ENCODE assay signal across 19 cellular contexts in genomic region chr17:65208753-65209152, GRCh38.
"Had no signal": no experiment of that assay in that cellular context is flagged by ENCODE, and none has a peak within 500 bp of the region (broad histone marks: within the 10 kb centered on the region; RNA-seq: fewer than 3 reads in every experiment).

No MANE protein-coding gene starts in this region.

- H3K4me1 ChIP-seq: colonic mucosa, heart right ventricle, pancreas, prostate gland, right lobe of liver, spleen, transverse colon had no signal

- DNase-seq: colonic mucosa; dermis blood vessel endothelial cell; heart right ventricle; kidney glomerular epithelial cell; mammary epithelial cell; mucosa of descending colon; naive thymus-derived CD8-positive, alpha-beta T cell; occipital lobe; pancreas; right lobe of liver; spleen; stimulated activated CD4-positive, alpha-beta T cell treated with anti-CD3 and anti-CD28 coated beads, Interleukin-15, amount 100 ng/mL, for 24 hours; stimulated activated CD4-positive, alpha-beta T cell treated with anti-CD3 and anti-CD28 coated beads, Interleukin-1b, Interleukin-23, amount 100 ng/mL, for 48 hours; stimulated activated CD4-positive, alpha-beta T cell treated with anti-CD3 and anti-CD28 coated beads, Interleukin-4, amount 100 ng/mL, for 4 hours; stimulated activated naive B cell treated with anti-CD40 and anti-IgM and Interleukin-4, amounts not matched to agents 10 μg/mL and 1 μg/mL and 100 μg/mL, for 72 hours; stimulated activated naive CD8-positive, alpha-beta T cell treated with anti-CD3 and anti-CD28 coated beads, Interleukin-15, amount 100 ng/mL, for 72 hours; transverse colon had no signal

- H3K27me3 ChIP-seq: colonic mucosa, pancreas, right lobe of liver, spleen, transverse colon had no signal

- H3K9me3 ChIP-seq: colonic mucosa, heart right ventricle, mucosa of descending colon, pancreas, prostate gland, right lobe of liver, spleen, thoracic aorta, transverse colon had no signal

- H3K36me3 ChIP-seq: colonic mucosa, heart right ventricle, pancreas, prostate gland, right lobe of liver, spleen, thoracic aorta, transverse colon had no signal

- H3K27ac ChIP-seq: colonic mucosa, heart right ventricle, pancreas, prostate gland, right lobe of liver, spleen, thoracic aorta, transverse colon had no signal

- H3K4me3 ChIP-seq: colonic mucosa, heart right ventricle, mucosa of descending colon, pancreas, prostate gland, right lobe of liver, spleen, thoracic aorta, transverse colon had no signal
